In the genomic region with DNA sequence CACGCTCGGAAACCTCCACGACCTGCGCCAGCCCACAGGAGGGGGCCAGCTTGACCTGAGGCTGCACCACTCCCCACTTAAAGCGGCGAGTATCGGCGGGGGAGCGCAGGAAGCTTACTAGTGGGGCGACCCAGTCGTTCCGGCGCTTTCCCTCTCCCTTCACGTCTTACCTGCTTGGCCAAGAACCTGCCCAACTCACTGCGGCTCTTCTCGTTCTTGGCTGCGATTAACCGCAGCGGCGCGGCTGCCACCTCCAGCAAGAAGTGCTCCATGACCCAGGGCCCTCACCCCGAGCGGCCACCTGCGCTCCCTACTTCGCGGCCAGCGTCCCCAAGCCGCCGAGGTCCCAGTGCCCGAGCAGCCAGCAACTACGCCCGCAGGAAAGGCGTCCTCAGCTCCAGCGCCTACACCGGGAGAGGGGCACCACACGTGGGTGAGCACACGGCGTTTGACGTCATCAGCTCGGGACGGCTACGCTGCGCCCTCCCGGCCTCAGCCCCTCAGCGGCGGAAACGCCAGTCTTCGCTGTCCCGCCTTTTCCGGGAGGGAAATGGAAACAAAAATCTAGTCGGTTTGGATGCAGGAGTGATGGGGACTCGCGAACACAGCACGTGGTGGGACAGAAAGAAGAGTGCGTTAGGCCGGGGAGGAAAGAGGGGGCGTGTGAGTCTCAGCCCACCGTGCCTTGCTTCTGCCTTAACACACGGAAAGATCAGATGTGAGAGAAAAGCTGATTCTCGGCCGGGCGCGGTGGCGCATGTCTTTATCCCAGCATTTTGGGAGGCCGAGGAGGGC, we compare ENCODE assay signal across 1 cellular context.
TF ChIP-seq lines count a peak whose summit lies in the region.

A gene with protein sequence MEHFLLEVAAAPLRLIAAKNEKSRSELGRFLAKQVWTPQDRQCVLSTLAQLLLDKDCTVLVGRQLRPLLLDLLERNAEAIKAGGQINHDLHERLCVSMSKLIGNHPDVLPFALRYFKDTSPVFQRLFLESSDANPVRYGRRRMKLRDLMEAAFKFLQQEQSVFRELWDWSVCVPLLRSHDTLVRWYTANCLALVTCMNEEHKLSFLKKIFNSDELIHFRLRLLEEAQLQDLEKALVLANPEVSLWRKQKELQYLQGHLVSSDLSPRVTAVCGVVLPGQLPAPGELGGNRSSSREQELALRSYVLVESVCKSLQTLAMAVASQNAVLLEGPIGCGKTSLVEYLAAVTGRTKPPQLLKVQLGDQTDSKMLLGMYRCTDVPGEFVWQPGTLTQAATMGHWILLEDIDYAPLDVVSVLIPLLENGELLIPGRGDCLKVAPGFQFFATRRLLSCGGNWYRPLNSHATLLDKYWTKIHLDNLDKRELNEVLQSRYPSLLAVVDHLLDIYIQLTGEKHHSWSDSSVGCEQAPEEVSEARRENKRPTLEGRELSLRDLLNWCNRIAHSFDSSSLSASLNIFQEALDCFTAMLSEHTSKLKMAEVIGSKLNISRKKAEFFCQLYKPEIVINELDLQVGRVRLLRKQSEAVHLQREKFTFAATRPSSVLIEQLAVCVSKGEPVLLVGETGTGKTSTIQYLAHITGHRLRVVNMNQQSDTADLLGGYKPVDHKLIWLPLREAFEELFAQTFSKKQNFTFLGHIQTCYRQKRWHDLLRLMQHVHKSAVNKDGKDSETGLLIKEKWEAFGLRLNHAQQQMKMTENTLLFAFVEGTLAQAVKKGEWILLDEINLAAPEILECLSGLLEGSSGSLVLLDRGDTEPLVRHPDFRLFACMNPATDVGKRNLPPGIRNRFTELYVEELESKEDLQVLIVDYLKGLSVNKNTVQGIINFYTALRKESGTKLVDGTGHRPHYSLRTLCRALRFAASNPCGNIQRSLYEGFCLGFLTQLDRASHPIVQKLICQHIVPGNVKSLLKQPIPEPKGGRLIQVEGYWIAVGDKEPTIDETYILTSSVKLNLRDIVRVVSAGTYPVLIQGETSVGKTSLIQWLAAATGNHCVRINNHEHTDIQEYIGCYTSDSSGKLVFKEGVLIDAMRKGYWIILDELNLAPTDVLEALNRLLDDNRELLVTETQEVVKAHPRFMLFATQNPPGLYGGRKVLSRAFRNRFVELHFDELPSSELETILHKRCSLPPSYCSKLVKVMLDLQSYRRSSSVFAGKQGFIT (N-terminal part only) (minus strand): TSS at position 459 of the 795 bp plus-strand sequence. CDS start 187 bp downstream, at position 272.

TF ChIP-seq in HCT116, 20 proteins besides CTCF, POLR2A, EP300 and RAD21 (continued from another document):
- TF ChIP-seq, protein P1, sequence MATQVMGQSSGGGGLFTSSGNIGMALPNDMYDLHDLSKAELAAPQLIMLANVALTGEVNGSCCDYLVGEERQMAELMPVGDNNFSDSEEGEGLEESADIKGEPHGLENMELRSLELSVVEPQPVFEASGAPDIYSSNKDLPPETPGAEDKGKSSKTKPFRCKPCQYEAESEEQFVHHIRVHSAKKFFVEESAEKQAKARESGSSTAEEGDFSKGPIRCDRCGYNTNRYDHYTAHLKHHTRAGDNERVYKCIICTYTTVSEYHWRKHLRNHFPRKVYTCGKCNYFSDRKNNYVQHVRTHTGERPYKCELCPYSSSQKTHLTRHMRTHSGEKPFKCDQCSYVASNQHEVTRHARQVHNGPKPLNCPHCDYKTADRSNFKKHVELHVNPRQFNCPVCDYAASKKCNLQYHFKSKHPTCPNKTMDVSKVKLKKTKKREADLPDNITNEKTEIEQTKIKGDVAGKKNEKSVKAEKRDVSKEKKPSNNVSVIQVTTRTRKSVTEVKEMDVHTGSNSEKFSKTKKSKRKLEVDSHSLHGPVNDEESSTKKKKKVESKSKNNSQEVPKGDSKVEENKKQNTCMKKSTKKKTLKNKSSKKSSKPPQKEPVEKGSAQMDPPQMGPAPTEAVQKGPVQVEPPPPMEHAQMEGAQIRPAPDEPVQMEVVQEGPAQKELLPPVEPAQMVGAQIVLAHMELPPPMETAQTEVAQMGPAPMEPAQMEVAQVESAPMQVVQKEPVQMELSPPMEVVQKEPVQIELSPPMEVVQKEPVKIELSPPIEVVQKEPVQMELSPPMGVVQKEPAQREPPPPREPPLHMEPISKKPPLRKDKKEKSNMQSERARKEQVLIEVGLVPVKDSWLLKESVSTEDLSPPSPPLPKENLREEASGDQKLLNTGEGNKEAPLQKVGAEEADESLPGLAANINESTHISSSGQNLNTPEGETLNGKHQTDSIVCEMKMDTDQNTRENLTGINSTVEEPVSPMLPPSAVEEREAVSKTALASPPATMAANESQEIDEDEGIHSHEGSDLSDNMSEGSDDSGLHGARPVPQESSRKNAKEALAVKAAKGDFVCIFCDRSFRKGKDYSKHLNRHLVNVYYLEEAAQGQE (IDR thresholded peaks at IDR 0.05; ENCODE audit: low read depth), result no peak
- peak; percentile 98 for TF ChIP-seq SIN3A (IDR thresholded peaks at IDR 0.05; ENCODE audit: low read depth)
- TF ChIP-seq POLR2AphosphoS5 (IDR thresholded peaks at IDR 0.05; ENCODE audit: low read depth, low read length), result peak; percentile 88
- no peak; the same call in 1 of the 2 replicates for TF ChIP-seq ELF1 (IDR thresholded peaks at IDR 0.05; ENCODE audit: borderline replicate concordance, low read depth)
- peak; percentile 21; the same call in 1 of the 2 replicates for TF ChIP-seq ZFX (IDR thresholded peaks at IDR 0.05)
- no peak for TF ChIP-seq ZNF274 (IDR thresholded peaks at IDR 0.05; ENCODE audit: low read depth, low read length)
- TF ChIP-seq, protein P2, sequence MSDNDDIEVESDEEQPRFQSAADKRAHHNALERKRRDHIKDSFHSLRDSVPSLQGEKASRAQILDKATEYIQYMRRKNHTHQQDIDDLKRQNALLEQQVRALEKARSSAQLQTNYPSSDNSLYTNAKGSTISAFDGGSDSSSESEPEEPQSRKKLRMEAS (IDR thresholded peaks at IDR 0.05), result peak; percentile 100
- peak; percentile 72; the same call in 1 of the 2 replicates for TF ChIP-seq CBX3 (IDR thresholded peaks at IDR 0.05; ENCODE audit: low read depth)
- no peak for TF ChIP-seq FOSL1 (IDR thresholded peaks at IDR 0.05; ENCODE audit: low read depth)
- peak; percentile 71 for TF ChIP-seq SP1 (IDR thresholded peaks at IDR 0.05; ENCODE audit: low read depth)
- peak; percentile 86 for TF ChIP-seq SRF (IDR thresholded peaks at IDR 0.05; ENCODE audit: low read depth)
- TF ChIP-seq EZH2phosphoT487 (IDR thresholded peaks at IDR 0.05; ENCODE audit: borderline replicate concordance), result no peak
- TF ChIP-seq CEBPB (IDR thresholded peaks at IDR 0.05; ENCODE audit: low read depth), result no peak
- TF ChIP-seq JUND (IDR thresholded peaks at IDR 0.05), result no peak
